ENCODE assay signal across 23 cellular contexts in the genomic region with DNA sequence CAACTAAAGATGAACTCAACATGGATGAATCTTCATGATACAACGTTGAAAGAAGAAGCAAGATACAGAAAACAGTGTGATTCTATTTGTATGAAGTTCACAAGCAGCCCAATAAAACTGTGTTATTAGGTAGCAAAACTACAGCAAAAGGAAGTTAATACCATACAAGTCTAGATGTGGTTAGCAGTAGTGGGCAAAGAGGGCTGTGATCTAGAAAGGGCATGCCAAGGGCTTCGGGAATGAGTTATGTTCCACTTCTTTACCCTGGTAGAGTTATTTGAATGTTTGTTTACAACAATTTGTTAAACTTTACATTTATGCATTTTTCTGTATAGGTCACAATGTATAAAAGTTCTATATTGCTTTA. TPM values are rescaled to one million over a fixed set of nuclear protein-coding genes. Genes with fewer than 3 reads are reported as not detected.
DNase-seq lines count a peak whose midpoint lies in the region; ATAC-seq and TF ChIP-seq lines count a peak whose summit lies in the region.
"Had no signal": no experiment of that assay in that cellular context is flagged by ENCODE, and none has a peak within 500 bp of the region (broad histone marks: within the 10 kb centered on the region; RNA-seq: fewer than 3 reads in every experiment).

No MANE protein-coding gene starts in this region.

- H3K9me3 Mint-ChIP-seq in activated naive CD8-positive, alpha-beta T cell treated with anti-CD3 and anti-CD28 coated beads for 36 hours, result no peaks in the 10 kb centered on the region

- no peaks in the 10 kb centered on the region for H3K4me1 ChIP-seq in left ventricle myocardium inferior
- H3K4me1 ChIP-seq: right lobe of liver, thyroid gland had no signal

- H3K4me3 ChIP-seq in left ventricle myocardium inferior, result no peak overlapping the region
- H3K4me3 ChIP-seq: lung, mucosa of descending colon, right lobe of liver, SK-N-MC, thyroid gland had no signal

- H3K36me3 Mint-ChIP-seq in activated naive CD8-positive, alpha-beta T cell treated with anti-CD3 and anti-CD28 coated beads for 36 hours, result peaks cover 92% of the 10 kb centered on the region

- DNase-seq in activated effector memory CD4-positive, alpha-beta T cell treated with anti-CD3 and anti-CD28 coated beads, Interleukin-2, amount 50 U/mL, for 16 hours, result peak; percentile 39
- DNase-seq in activated effector memory CD4-positive, alpha-beta T cell treated with Interleukin-2 at 50 U/mL for 16 hours, result no peak
- DNase-seq in MV-4-11 (lab: John Stamatoyannopoulos, UW), result peak; percentile 21
- DNase-seq in activated naive CD8-positive, alpha-beta T cell treated with anti-CD3 and anti-CD28 coated beads for 36 hours, result no peak
- no peak for DNase-seq in stimulated activated naive CD8-positive, alpha-beta T cell treated with anti-CD3 and anti-CD28 coated beads, Interleukin-15, Interleukin-2, amounts not matched to agents 100 U/mL and 50 U/mL, for 24 hours
- DNase-seq in SKM-1 treated with dmso at 0.1 percent for 144 hours (lab: John Stamatoyannopoulos, UW; ENCODE audit: unreplicated experiment), result no peak
- DNase-seq in left ventricle myocardium inferior, result no peak
- DNase-seq: DMS153; kidney glomerular epithelial cell; mucosa of descending colon; NCI-H1417; NCI-H2081 treated with DMSO at 0.1 percent for 48 hours; NCI-H345; NCI-H748 treated with DMSO at 0.1 percent for 48 hours; right lobe of liver; stimulated activated CD4-positive, alpha-beta T cell treated with anti-CD3 and anti-CD28 coated beads, Interleukin-4, amount 100 ng/mL, for 4 hours; stimulated activated naive CD4-positive, alpha-beta T cell treated with Interleukin-2 at 50 U/mL for 16 hours; T-helper 9 cell; thyroid gland had no signal

- ATAC-seq in stimulated activated naive CD8-positive, alpha-beta T cell treated with anti-CD3 and anti-CD28 coated beads, Interleukin-15, Interleukin-2, amounts not matched to agents 100 U/mL and 50 U/mL, for 24 hours, result peak; percentile 39
- ATAC-seq in GM18519 (IDR thresholded peaks at IDR 0.05; ENCODE audit: low FRiP score, unreplicated experiment), result no peak
- ATAC-seq: mucosa of descending colon, right lobe of liver had no signal

- H3K4me3 Mint-ChIP-seq in activated naive CD8-positive, alpha-beta T cell treated with anti-CD3 and anti-CD28 coated beads for 36 hours, result peak overlapping the region; percentile 49

- peaks cover 94% of the 10 kb centered on the region for H3K27me3 ChIP-seq in left ventricle myocardium inferior (ENCODE audit: low read depth)
- H3K27me3 ChIP-seq: right lobe of liver, thyroid gland had no signal

- H3K36me3 ChIP-seq in left ventricle myocardium inferior, result no peaks in the 10 kb centered on the region
- H3K36me3 ChIP-seq: right lobe of liver, thyroid gland had no signal

- peaks cover 68% of the 10 kb centered on the region for H3K4me1 Mint-ChIP-seq in activated naive CD8-positive, alpha-beta T cell treated with anti-CD3 and anti-CD28 coated beads for 36 hours

- no peak for TF ChIP-seq CTCF in left ventricle myocardium inferior (IDR thresholded peaks at IDR 0.05; ENCODE audit: borderline replicate concordance)

- no peaks in the 10 kb centered on the region for H3K27me3 Mint-ChIP-seq in activated naive CD8-positive, alpha-beta T cell treated with anti-CD3 and anti-CD28 coated beads for 36 hours

- intact Hi-C loops in left ventricle myocardium inferior (cut with micrococcal nuclease), result no loop called here

- no peak overlapping the region for H3K27ac ChIP-seq in left ventricle myocardium inferior (replicated peaks)
- H3K27ac ChIP-seq: right lobe of liver, SK-N-MC, thyroid gland had no signal

- no peaks in the 10 kb centered on the region for H3K9me3 ChIP-seq in left ventricle myocardium inferior (replicated peaks)
- H3K9me3 ChIP-seq: mucosa of descending colon, right lobe of liver, thyroid gland had no signal

- peak overlapping the region; percentile 89 for H3K27ac Mint-ChIP-seq in activated naive CD8-positive, alpha-beta T cell treated with anti-CD3 and anti-CD28 coated beads for 36 hours

RNA-seq across cellular contexts. Expression of a gene that starts 9.2 kb away (rescaled TPM):
- total RNA-seq in activated naive CD8-positive, alpha-beta T cell treated with anti-CD3 and anti-CD28 coated beads for 36 hours, result 100 to 1,000 TPM; 146 to 149 TPM
- not detected for total RNA-seq in left ventricle myocardium inferior
- total RNA-seq: cerebellum had no signal

RNA-seq across cellular contexts. Expression of a gene that starts 30.1 kb away (rescaled TPM):
- 100 to 1,000 TPM; 565 to 569 TPM for total RNA-seq in activated naive CD8-positive, alpha-beta T cell treated with anti-CD3 and anti-CD28 coated beads for 36 hours
- 329 TPM for total RNA-seq in left ventricle myocardium inferior

Comparison
In these comparisons a context has a peak if more than half of its experiments do, and no peak if none do; other contexts are left out.
1. DNase-seq: peak in activated effector memory CD4-positive, alpha-beta T cell treated with anti-CD3 and anti-CD28 coated beads, Interleukin-2, amount 50 U/mL, for 16 hours (single experiment) and MV-4-11 (single experiment); none in activated effector memory CD4-positive, alpha-beta T cell treated with Interleukin-2 at 50 U/mL for 16 hours (single experiment), activated naive CD8-positive, alpha-beta T cell treated with anti-CD3 and anti-CD28 coated beads for 36 hours (single experiment), stimulated activated naive CD8-positive, alpha-beta T cell treated with anti-CD3 and anti-CD28 coated beads, Interleukin-15, Interleukin-2, amounts not matched to agents 100 U/mL and 50 U/mL, for 24 hours (single experiment), SKM-1 treated with dmso at 0.1 percent for 144 hours (single experiment) and left ventricle myocardium inferior (single experiment).
2. RNA of a gene that starts 9.2 kb away (total RNA-seq): 146 to 149 TPM in activated naive CD8-positive, alpha-beta T cell treated with anti-CD3 and anti-CD28 coated beads for 36 hours; not detected in left ventricle myocardium inferior (single experiment); every median in the first group is over 100 times any median in the second.